Comparison of ENCODE assay signal across 20 cellular contexts in genomic region chr13:78437781-78438180, GRCh38.
"Had no signal": no experiment of that assay in that cellular context is flagged by ENCODE, and none has a peak within 500 bp of the region (broad histone marks: within the 10 kb centered on the region; RNA-seq: fewer than 3 reads in every experiment).

No MANE protein-coding gene starts in this region.

- H3K4me1 Mint-ChIP-seq: T-cell had no signal

- H3K27ac Mint-ChIP-seq: T-cell; T-helper 1 cell treated with Interleukin-12 subunit alpha and Interleukin-12 subunit beta and Interleukin-4 antibody, amounts not matched to agents 30 μg/mL and 1 μg/mL, for 36 hours had no signal

- H3K4me3 Mint-ChIP-seq: T-cell; T-helper 1 cell treated with Interleukin-12 subunit alpha and Interleukin-12 subunit beta and Interleukin-4 antibody, amounts not matched to agents 30 μg/mL and 1 μg/mL, for 36 hours had no signal

- H3K27ac ChIP-seq: HL-60, RWPE1 had no signal

- H3K36me3 Mint-ChIP-seq: T-cell had no signal

- H3K9me3 ChIP-seq: SK-N-SH had no signal

- H3K9me3 Mint-ChIP-seq: T-cell; T-helper 1 cell treated with Interleukin-12 subunit alpha and Interleukin-12 subunit beta and Interleukin-4 antibody, amounts not matched to agents 30 μg/mL and 1 μg/mL, for 36 hours had no signal

- ATAC-seq: Panc1, PC-3, T-cell had no signal

- DNase-seq: KBM-7; MV-4-11; NCI-H1048; NCI-H1436; NCI-H1694; NCI-H187 treated with DMSO at 0.1 percent for 48 hours; NCI-H2029 treated with DMSO at 0.1 percent for 48 hours; NCI-H2171 treated with DMSO at 0.1 percent for 48 hours; NCI-H524 treated with DMSO at 0.1 percent for 48 hours; NCI-H748 treated with DMSO at 0.1 percent for 48 hours; NK-92 treated with Interleukin-12 subunit alpha and Interleukin-12 subunit beta, amount 100 ng/mL, for 24 hours; PC-3; SHP77; SK-N-SH; SW 1271; T-cell had no signal
